Comparison of ENCODE assay signal across 8 cellular contexts in the genomic region with DNA sequence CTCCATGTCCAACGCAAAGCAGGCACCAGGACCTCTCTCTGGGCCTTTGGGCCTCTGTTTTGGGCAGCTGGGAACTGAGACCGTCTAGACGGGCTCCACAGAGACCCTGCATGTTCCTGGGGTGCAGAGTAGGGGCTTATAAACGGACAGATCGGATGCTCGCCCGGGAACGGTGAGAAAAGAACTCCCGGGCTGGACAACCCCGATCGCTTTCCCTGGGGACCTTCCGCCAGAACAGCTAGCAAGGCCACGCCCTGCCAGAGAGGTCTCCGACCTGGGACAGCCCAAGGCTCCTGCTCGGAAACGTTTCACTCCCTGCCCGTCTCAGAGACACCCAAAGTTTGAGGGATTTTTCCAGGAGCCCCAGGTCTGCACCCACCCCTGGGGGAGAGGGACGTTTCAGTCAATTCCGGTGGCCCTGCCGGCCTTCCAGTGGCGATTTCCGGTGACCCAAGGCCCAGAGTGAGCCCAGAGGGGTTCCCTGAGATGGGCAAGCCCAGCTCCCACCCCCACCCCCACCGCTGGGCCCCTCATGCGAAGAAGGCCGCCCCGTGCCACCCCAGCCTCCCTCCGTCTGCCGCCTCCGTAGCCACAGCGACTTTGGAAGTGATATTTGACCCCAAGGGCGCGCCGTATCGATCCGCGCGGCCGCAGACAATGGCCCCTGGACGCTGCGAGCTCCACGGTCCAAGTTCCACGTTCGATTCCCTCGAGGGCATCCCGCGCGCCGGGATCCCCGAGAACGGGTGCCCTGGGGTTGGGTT. TPM values are rescaled to one million over a fixed set of nuclear protein-coding genes. Genes with fewer than 3 reads are reported as not detected.
DNase-seq lines count a peak whose midpoint lies in the region; ATAC-seq and TF ChIP-seq lines count a peak whose summit lies in the region.

No MANE protein-coding gene starts in this region.

- H3K36me3 ChIP-seq in DND-41 (ENCODE audit: insufficient read depth, low read length) (peaks cover 9% of the 10 kb centered on the region; the same call in 1 of the 2 replicates), mesodermal cell (ENCODE audit: control insufficient read depth, insufficient read depth, low read length) (peaks cover 18% of the 10 kb centered on the region), aorta (ENCODE audit: control insufficient read depth in 1 of 2, insufficient read depth in 2 of 2, low read length in 1 of 2) (no peaks in the 10 kb centered on the region)

- H3K4me2 ChIP-seq in DND-41 (ENCODE audit: insufficient read depth, low read length): peak overlapping the region; percentile 98

- H3K9me3 ChIP-seq in DND-41 (ENCODE audit: insufficient read depth, low read length, severe bottlenecking): no peaks in the 10 kb centered on the region
- H3K9me3 ChIP-seq in mesodermal cell (ENCODE audit: control insufficient read depth, low read length): no peaks in the 10 kb centered on the region
- H3K9me3 ChIP-seq in aorta (ENCODE audit: control insufficient read depth, low read length): no peaks in the 10 kb centered on the region

- no peak for ATAC-seq in DND-41 (ENCODE audit: insufficient read depth, low read depth)
- ATAC-seq in aorta (ENCODE audit: low FRiP score): peak; percentile 30
- ATAC-seq in GM19324 (IDR thresholded peaks at IDR 0.05; ENCODE audit: low FRiP score, unreplicated experiment): no peak

- 1% methylated on average over 40 to 43 of the region's 50 CpGs for WGBS in mesodermal cell (ENCODE audit: insufficient coverage in 2 of 2), 2 experiments
- WGBS in aorta, 2 donors: 1 to 4% methylated on average over 50 of the region's 50 CpGs

- H2AFZ ChIP-seq in DND-41 (ENCODE audit: low read depth, low read length): no peak overlapping the region

- peak overlapping the region; percentile 81; the same call in 1 of the 2 replicates for H3K9ac ChIP-seq in DND-41 (ENCODE audit: low read depth, low read length)

- DNase-seq in DND-41: no peak
- DNase-seq in OCI-M1 (lab: John Stamatoyannopoulos, UW): peak; percentile 66
- no peak for DNase-seq in dorsolateral prefrontal cortex
- peak; percentile 78 to 88 for DNase-seq in aorta
- DNase-seq in stimulated activated CD4-positive, alpha-beta T cell treated with anti-CD3 and anti-CD28 coated beads, Interleukin-2, amount 100 ng/mL, for 24 hours: no peak
- DNase-seq in NCI-H446 (lab: John Stamatoyannopoulos, UW): no peak

- peaks cover 34% of the 10 kb centered on the region for H3K79me2 ChIP-seq in DND-41 (ENCODE audit: insufficient read depth, low read length)

- peak overlapping the region in 1 of 2 experiments; percentile 60; a peak in 3 of 4 replicates for H3K4me3 ChIP-seq in DND-41 (ENCODE audit: low read depth in 1 of 2, low read length in 2 of 2)
- peak overlapping the region; percentile 54 to 82 (median 71) for H3K4me3 ChIP-seq in dorsolateral prefrontal cortex
- H3K4me3 ChIP-seq in mesodermal cell (ENCODE audit: extremely low read depth, insufficient read depth, low read length, poor library complexity, severe bottlenecking): peak overlapping the region; percentile 90
- H3K4me3 ChIP-seq in aorta (ENCODE audit: low read length in 2 of 2): peak overlapping the region; percentile 76 to 86

- H3K27me3 ChIP-seq in DND-41 (ENCODE audit: insufficient read depth, low read length, poor library complexity) (no peaks in the 10 kb centered on the region), dorsolateral prefrontal cortex (no peaks in the 10 kb centered on the region), aorta (ENCODE audit: control insufficient read depth in 1 of 2, insufficient read depth in 2 of 2, low read length in 1 of 2) (no peaks in the 10 kb centered on the region)

- no peak for TF ChIP-seq CTCF in DND-41 (IDR thresholded peaks at IDR 0.05; ENCODE audit: borderline replicate concordance, extremely low read depth, low read length, poor library complexity, severe bottlenecking)
- TF ChIP-seq CTCF in dorsolateral prefrontal cortex (IDR thresholded peaks at IDR 0.05 in 54 of 56, conservative IDR thresholded peaks at IDR 0.05 in 2 of 56; ENCODE audit: low read depth in 1 of 56, partially characterized antibody in 56 of 56): no peak

- H3K27ac ChIP-seq in DND-41 (ENCODE audit: low read length): peak overlapping the region; percentile 44; the same call in 1 of the 2 replicates
- peak overlapping the region in 54 of 59 donors; percentile 6 to 85 (median 65) for H3K27ac ChIP-seq in dorsolateral prefrontal cortex
- H3K27ac ChIP-seq in mesodermal cell (ENCODE audit: low read depth, low read length, severe bottlenecking): peak overlapping the region; percentile 49
- peak overlapping the region in 1 of 2 donors; percentile 0 for H3K27ac ChIP-seq in aorta (ENCODE audit: low read depth in 1 of 2, low read length in 2 of 2)

- intact Hi-C loops in dorsolateral prefrontal cortex (cut with DNase I): loop anchor here in 1 of 2 donors (2.0 kb wide), 1 partner anchor 17 kb away; the partner anchor contains the start of gene OCEL1
- intact Hi-C loops in aorta (cut with DNase I): no loop called here

- H4K20me1 ChIP-seq in DND-41 (ENCODE audit: insufficient read depth, low read length): peaks cover 8% of the 10 kb centered on the region

- H3K4me1 ChIP-seq in DND-41 (ENCODE audit: insufficient read depth, low read length): peaks cover 35% of the 10 kb centered on the region
- H3K4me1 ChIP-seq in mesodermal cell (ENCODE audit: control insufficient read depth, insufficient read depth, low read length, poor library complexity, severe bottlenecking): peaks cover 18% of the 10 kb centered on the region
- no peaks in the 10 kb centered on the region for H3K4me1 ChIP-seq in aorta (ENCODE audit: control insufficient read depth in 1 of 2, insufficient read depth in 2 of 2, low read length in 2 of 2)

RNA-seq across cellular contexts. Expression of gene NR2F6, which starts 1.7 kb away (rescaled TPM):
- total RNA-seq in dorsolateral prefrontal cortex: 10 to 100 TPM; 15.4 to 52.5 (median 27.8) TPM
- 64.2 TPM for polyA plus RNA-seq in mesodermal cell (2013, experiment 1 of 2)
- 54.9 TPM for polyA plus RNA-seq in mesodermal cell (2013, experiment 2 of 2)
- 10 to 100 TPM; 23.1 to 27.7 TPM for total RNA-seq in aorta
- polyA plus RNA-seq in aorta: 10 to 100 TPM; 10.4 to 19.9 TPM

RNA-seq across cellular contexts. Expression of gene OCEL1, which starts 18.0 kb away (rescaled TPM):
- total RNA-seq in dorsolateral prefrontal cortex: 10 to 100 TPM; 11.1 to 42.0 (median 24.9) TPM
- polyA plus RNA-seq in mesodermal cell (2013, experiment 1 of 2): 26.5 TPM
- 18.5 TPM for polyA plus RNA-seq in mesodermal cell (2013, experiment 2 of 2)
- 10 to 100 TPM; 10.2 to 23.0 TPM for total RNA-seq in aorta
- polyA plus RNA-seq in aorta: 10 to 100 TPM; 26.1 to 26.2 TPM

RNA-seq across cellular contexts. Expression of gene USHBP1, which starts 20.5 kb away (rescaled TPM):
- total RNA-seq in dorsolateral prefrontal cortex (10 to 100 TPM in 1 of 120 experiments, 1 to 10 TPM in 117, under 1 TPM in 2; 0.90 to 10.9 (median 3.4) TPM), aorta (10 to 100 TPM in 1 of 2 donors, 1 to 10 TPM in 1; 4.6 to 12.8 TPM)
- 9.3 TPM for polyA plus RNA-seq in mesodermal cell (2013, experiment 1 of 2)
- 6.2 TPM for polyA plus RNA-seq in mesodermal cell (2013, experiment 2 of 2)
- under 1 TPM; 0.13 to 0.61 TPM for polyA plus RNA-seq in aorta

RNA-seq across cellular contexts. Expression of gene BABAM1, which starts 23.2 kb away (rescaled TPM):
- 100 to 1,000 TPM in 110 of 120 experiments, 10 to 100 TPM in 10; 78.2 to 165 (median 122) TPM for total RNA-seq in dorsolateral prefrontal cortex
- 115 TPM for polyA plus RNA-seq in mesodermal cell (2013, experiment 1 of 2)
- 101 TPM for polyA plus RNA-seq in mesodermal cell (2013, experiment 2 of 2)
- total RNA-seq in aorta: 10 to 100 TPM; 55.8 to 63.2 TPM
- polyA plus RNA-seq in aorta: 100 to 1,000 TPM in 1 of 2 donors, 10 to 100 TPM in 1; 83.6 to 102 TPM

RNA-seq across cellular contexts. Expression of gene USE1, which starts 28.9 kb away (rescaled TPM):
- total RNA-seq in dorsolateral prefrontal cortex: 10 to 100 TPM; 27.0 to 54.1 (median 39.3) TPM
- polyA plus RNA-seq in mesodermal cell (2013, experiment 1 of 2): 16.8 TPM
- polyA plus RNA-seq in mesodermal cell (2013, experiment 2 of 2): 20.5 TPM
- total RNA-seq in aorta: 10 to 100 TPM; 18.7 to 24.0 TPM
- polyA plus RNA-seq in aorta: 10 to 100 TPM; 47.3 to 75.2 TPM

Comparison
In these comparisons a context has a peak if more than half of its experiments do, and no peak if none do; other contexts are left out.
1. DNase-seq: peak in OCI-M1 (single experiment) and aorta (2 of 2); none in DND-41 (single experiment), dorsolateral prefrontal cortex (0 of 10), stimulated activated CD4-positive, alpha-beta T cell treated with anti-CD3 and anti-CD28 coated beads, Interleukin-2, amount 100 ng/mL, for 24 hours (0 of 2) and NCI-H446 (0 of 2).